Comparison of ENCODE assay signal across 1 cellular context in genomic region chr7:84190016-84190705, GRCh38.
TF ChIP-seq lines count a peak whose summit lies in the region.

No MANE protein-coding gene starts in this region.

TF ChIP-seq in HCT116, 20 proteins besides CTCF, POLR2A, EP300 and RAD21 (continued from another document):
- TF ChIP-seq REST (IDR thresholded peaks at IDR 0.05; ENCODE audit: low read depth) (no peak), EZH2phosphoT487 (IDR thresholded peaks at IDR 0.05; ENCODE audit: borderline replicate concordance) (no peak), YY1 (IDR thresholded peaks at IDR 0.05; ENCODE audit: extremely low read depth, insufficient replicate concordance, low read depth, low read length) (no peak), CEBPB (IDR thresholded peaks at IDR 0.05; ENCODE audit: low read depth) (no peak), EGR1 (IDR thresholded peaks at IDR 0.05; ENCODE audit: low read depth) (no peak), MAX (IDR thresholded peaks at IDR 0.05) (no peak)
- TF ChIP-seq, protein P1, sequence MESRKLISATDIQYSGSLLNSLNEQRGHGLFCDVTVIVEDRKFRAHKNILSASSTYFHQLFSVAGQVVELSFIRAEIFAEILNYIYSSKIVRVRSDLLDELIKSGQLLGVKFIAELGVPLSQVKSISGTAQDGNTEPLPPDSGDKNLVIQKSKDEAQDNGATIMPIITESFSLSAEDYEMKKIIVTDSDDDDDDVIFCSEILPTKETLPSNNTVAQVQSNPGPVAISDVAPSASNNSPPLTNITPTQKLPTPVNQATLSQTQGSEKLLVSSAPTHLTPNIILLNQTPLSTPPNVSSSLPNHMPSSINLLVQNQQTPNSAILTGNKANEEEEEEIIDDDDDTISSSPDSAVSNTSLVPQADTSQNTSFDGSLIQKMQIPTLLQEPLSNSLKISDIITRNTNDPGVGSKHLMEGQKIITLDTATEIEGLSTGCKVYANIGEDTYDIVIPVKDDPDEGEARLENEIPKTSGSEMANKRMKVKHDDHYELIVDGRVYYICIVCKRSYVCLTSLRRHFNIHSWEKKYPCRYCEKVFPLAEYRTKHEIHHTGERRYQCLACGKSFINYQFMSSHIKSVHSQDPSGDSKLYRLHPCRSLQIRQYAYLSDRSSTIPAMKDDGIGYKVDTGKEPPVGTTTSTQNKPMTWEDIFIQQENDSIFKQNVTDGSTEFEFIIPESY (IDR thresholded peaks at IDR 0.05; ENCODE audit: extremely low read depth, insufficient replicate concordance, low read length): no peak
